30 cellular contexts compared by ENCODE assay signal in genomic region chr18:62860062-62860461, GRCh38.
"Had no signal": no experiment of that assay in that cellular context is flagged by ENCODE, and none has a peak within 500 bp of the region (broad histone marks: within the 10 kb centered on the region; RNA-seq: fewer than 3 reads in every experiment).

No MANE protein-coding gene starts in this region.

- H3K4me1 ChIP-seq: esophagus squamous epithelium had no signal

- H3K36me3 Mint-ChIP-seq: activated CD4-positive, alpha-beta memory T cell treated with anti-CD3 and anti-CD28 coated beads for 36 hours; activated CD8-positive, alpha-beta memory T cell treated with anti-CD3 and anti-CD28 coated beads, Interleukin-2, amount 10 ng/mL, durations not matched to agents 7 days and 5 days; activated naive CD8-positive, alpha-beta T cell had no signal

- H3K9me3 Mint-ChIP-seq: activated CD4-positive, alpha-beta memory T cell treated with anti-CD3 and anti-CD28 coated beads for 36 hours; activated CD4-positive, alpha-beta T cell treated with anti-CD3 and anti-CD28 coated beads, Interleukin-2, amount 10 ng/mL, durations not matched to agents 24 days and 14 days; activated naive CD4-positive, alpha-beta T cell treated with anti-CD3 and anti-CD28 coated beads for 36 hours; activated T-helper 1 cell treated with anti-CD3 and anti-CD28 coated beads, Interleukin-12 subunit alpha, Interleukin-12 subunit beta, Interleukin-2, Interleukin-4 antibody, amounts not matched to agents 30 ng/mL and 10 ng/mL and 1 ng/mL, durations not matched to agents 14 hours and 24 hours and 36 hours; activated T-helper 2 cell treated with anti-CD3 and anti-CD28 coated beads, Interferon-gamma antibody, Interleukin-2, Interleukin-4, amounts not matched to agents 10 μg/mL and 5 μg/mL and 100 μg/mL, durations not matched to agents 14 hours and 24 hours and 36 hours; central memory CD8-positive, alpha-beta T cell; T-helper 2 cell treated with Interferon-gamma antibody and Interleukin-4, amounts not matched to agents 5 μg/mL and 100 μg/mL, for 36 hours had no signal

- H3K4me1 Mint-ChIP-seq: central memory CD8-positive, alpha-beta T cell had no signal

- H3K27me3 ChIP-seq: brain microvascular endothelial cell, esophagus squamous epithelium, gastroesophageal sphincter had no signal

- H3K27ac ChIP-seq: brain microvascular endothelial cell, epithelial cell of prostate, esophagus squamous epithelium, gastroesophageal sphincter, WERI-Rb-1 had no signal

- ATAC-seq: activated CD4-positive, alpha-beta T cell treated with anti-CD3 and anti-CD28 coated beads for 36 hours; activated CD8-positive, alpha-beta memory T cell treated with anti-CD3 and anti-CD28 coated beads, Interleukin-2, amount 10 ng/mL, durations not matched to agents 7 days and 5 days; activated CD8-positive, alpha-beta T cell treated with anti-CD3 and anti-CD28 coated beads, Interleukin-2, amount 10 ng/mL, durations not matched to agents 7 days and 5 days; gastroesophageal sphincter; T-helper 17 cell had no signal

- H3K36me3 ChIP-seq: brain microvascular endothelial cell had no signal

- H3K4me3 ChIP-seq: esophagus squamous epithelium, gastroesophageal sphincter had no signal

- H3K27me3 Mint-ChIP-seq: activated CD4-positive, alpha-beta memory T cell treated with anti-CD3 and anti-CD28 coated beads for 36 hours; activated CD4-positive, alpha-beta T cell treated with anti-CD3 and anti-CD28 coated beads for 36 hours; activated CD4-positive, alpha-beta T cell treated with anti-CD3 and anti-CD28 coated beads, Interleukin-2, amount 10 ng/mL, durations not matched to agents 24 days and 14 days; activated CD8-positive, alpha-beta memory T cell treated with anti-CD3 and anti-CD28 coated beads, Interleukin-2, amount 10 ng/mL, durations not matched to agents 7 days and 5 days; activated naive CD8-positive, alpha-beta T cell; central memory CD8-positive, alpha-beta T cell; T-helper 17 cell had no signal

- H3K27ac Mint-ChIP-seq: activated CD4-positive, alpha-beta memory T cell treated with anti-CD3 and anti-CD28 coated beads for 36 hours; activated CD4-positive, alpha-beta T cell treated with anti-CD3 and anti-CD28 coated beads for 36 hours; activated CD4-positive, alpha-beta T cell treated with anti-CD3 and anti-CD28 coated beads, Interleukin-2, amount 10 ng/mL, durations not matched to agents 24 days and 14 days; activated CD8-positive, alpha-beta memory T cell treated with anti-CD3 and anti-CD28 coated beads, Interleukin-2, amount 10 ng/mL, durations not matched to agents 7 days and 5 days; activated CD8-positive, alpha-beta T cell treated with anti-CD3 and anti-CD28 coated beads, Interleukin-2, amount 10 ng/mL, durations not matched to agents 7 days and 5 days; activated naive CD4-positive, alpha-beta T cell treated with anti-CD3 and anti-CD28 coated beads for 36 hours; activated naive CD8-positive, alpha-beta T cell; activated T-helper 1 cell treated with anti-CD3 and anti-CD28 coated beads, Interleukin-12 subunit alpha, Interleukin-12 subunit beta, Interleukin-2, Interleukin-4 antibody, amounts not matched to agents 30 ng/mL and 10 ng/mL and 1 ng/mL, durations not matched to agents 14 hours and 24 hours and 36 hours; activated T-helper 2 cell treated with anti-CD3 and anti-CD28 coated beads, Interferon-gamma antibody, Interleukin-2, Interleukin-4, amounts not matched to agents 10 μg/mL and 5 μg/mL and 100 μg/mL, durations not matched to agents 14 hours and 24 hours and 36 hours; T-helper 17 cell; T-helper 2 cell treated with Interferon-gamma antibody and Interleukin-4, amounts not matched to agents 5 μg/mL and 100 μg/mL, for 36 hours had no signal

- H3K9me3 ChIP-seq: esophagus squamous epithelium, gastroesophageal sphincter had no signal

- DNase-seq: activated CD4-positive, alpha-beta memory T cell treated with anti-CD3 and anti-CD28 coated beads for 36 hours; activated CD4-positive, alpha-beta T cell treated with anti-CD3 and anti-CD28 coated beads for 36 hours; activated CD4-positive, alpha-beta T cell treated with anti-CD3 and anti-CD28 coated beads, Interleukin-2, amount 10 ng/mL, durations not matched to agents 24 days and 14 days; activated CD4-positive, CD25-positive, alpha-beta regulatory T cell; activated CD4-positive, CD25-positive, alpha-beta regulatory T cell treated with anti-CD3 and anti-CD28 coated beads, Interleukin-2, amount 50 U/mL, for 72 hours; activated CD8-positive, alpha-beta memory T cell treated with anti-CD3 and anti-CD28 coated beads, Interleukin-2, amount 10 ng/mL, durations not matched to agents 7 days and 5 days; activated CD8-positive, alpha-beta memory T cell treated with anti-CD3 and anti-CD28 coated beads, Interleukin-2, amount 50 U/mL, for 4 hours; activated CD8-positive, alpha-beta T cell treated with anti-CD3 and anti-CD28 coated beads, Interleukin-2, amount 10 ng/mL, durations not matched to agents 7 days and 5 days; activated effector memory CD4-positive, alpha-beta T cell treated with anti-CD3 and anti-CD28 coated beads, Interleukin-2, amount 50 U/mL, for 16 hours; activated naive CD4-positive, alpha-beta T cell treated with anti-CD3 and anti-CD28 coated beads for 36 hours; activated T-cell treated with anti-CD3 and anti-CD28 coated beads, Interleukin-2, amount 50 U/mL, for 1 hour; activated T-cell treated with anti-CD3 and anti-CD28 coated beads, Interleukin-2, amount 50 U/mL, for 48 hours; amniotic stem cell; anterior cingulate cortex; brain microvascular endothelial cell; cortex of kidney; effector CD8-positive, alpha-beta T cell; esophagus squamous epithelium; foreskin melanocyte; T-helper 1 cell; T-helper 17 cell; T1000; WERI-Rb-1 had no signal

- H3K4me3 Mint-ChIP-seq: activated CD4-positive, alpha-beta memory T cell treated with anti-CD3 and anti-CD28 coated beads for 36 hours; activated CD4-positive, alpha-beta T cell treated with anti-CD3 and anti-CD28 coated beads for 36 hours; activated CD4-positive, alpha-beta T cell treated with anti-CD3 and anti-CD28 coated beads, Interleukin-2, amount 10 ng/mL, durations not matched to agents 24 days and 14 days; activated CD8-positive, alpha-beta memory T cell treated with anti-CD3 and anti-CD28 coated beads, Interleukin-2, amount 10 ng/mL, durations not matched to agents 7 days and 5 days; activated CD8-positive, alpha-beta T cell treated with anti-CD3 and anti-CD28 coated beads, Interleukin-2, amount 10 ng/mL, durations not matched to agents 7 days and 5 days; activated naive CD4-positive, alpha-beta T cell treated with anti-CD3 and anti-CD28 coated beads for 36 hours; activated naive CD8-positive, alpha-beta T cell; activated T-helper 1 cell treated with anti-CD3 and anti-CD28 coated beads, Interleukin-12 subunit alpha, Interleukin-12 subunit beta, Interleukin-2, Interleukin-4 antibody, amounts not matched to agents 30 ng/mL and 10 ng/mL and 1 ng/mL, durations not matched to agents 14 hours and 24 hours and 36 hours; central memory CD8-positive, alpha-beta T cell; T-helper 17 cell; T-helper 2 cell treated with Interferon-gamma antibody and Interleukin-4, amounts not matched to agents 5 μg/mL and 100 μg/mL, for 36 hours had no signal
